ENCODE assay signal across 1 cellular context in genomic region chr6:67879928-67880327, GRCh38.
DNase-seq lines count a peak whose midpoint lies in the region; ATAC-seq, FAIRE-seq and TF ChIP-seq lines count a peak whose summit lies in the region.
"Not testable (repeated sequence)": the region's sequence is repeated elsewhere in the genome, so short reads cannot be mapped to it uniquely, and the experiment has no call there.

No MANE protein-coding gene starts in this region.

- H3K4me2 ChIP-seq in K562 (ENCODE audit: insufficient read depth, low read length), result not testable (repeated sequence)

- TF ChIP-seq POLR2A in K562 (conservative IDR thresholded peaks at IDR 0.05), result peak; percentile 55

- POLR2A ChIA-PET in K562 (lab: Yijun Ruan, JAX), result not testable (repeated sequence)

- H3K27me3 ChIP-seq in K562 (ENCODE audit: control insufficient read depth in 2 of 2, insufficient read depth in 2 of 2, low read length in 2 of 2), result not testable (repeated sequence)

- not testable (repeated sequence) for H3K9me3 ChIP-seq in K562 (replicated peaks; ENCODE audit: control insufficient read depth, insufficient read depth, low read depth, low read length)

- not testable (repeated sequence) for TF ChIP-seq RAD21 in K562 (CRISPR knock-in tag; conservative IDR thresholded peaks at IDR 0.05 in 1 of 2, IDR thresholded peaks at IDR 0.05 in 1 of 2)

- intact Hi-C loops in K562 (cut with micrococcal nuclease), result loop anchor here (10.0 kb wide), 1 partner anchor 105 kb away; no protein-coding TSS in a partner anchor

- not testable (repeated sequence) for ATAC-seq in K562

- H4K20me1 ChIP-seq in K562 (replicated peaks; ENCODE audit: control insufficient read depth, insufficient read depth, low read length), result not testable (repeated sequence)

- peaks cover 55% of the 10 kb centered on the region for H3K79me2 ChIP-seq in K562 (ENCODE audit: control insufficient read depth, insufficient read depth, low read length)

- H3K36me3 ChIP-seq in K562 (ENCODE audit: control insufficient read depth, insufficient read depth, low read length), result peaks cover 44% of the 10 kb centered on the region

- not testable (repeated sequence) for H3K9me1 ChIP-seq in K562 (ENCODE audit: control insufficient read depth, insufficient read depth, low read length)

- in situ Hi-C loops in K562 (cut with MboI), result loop anchor here (10.0 kb wide), 1 partner anchor 345 kb away; no protein-coding TSS in a partner anchor

- BruUV-seq in K562 (replicated peaks; lab: Mats Ljungman, UMichigan), result not testable (repeated sequence)

- not testable (repeated sequence) for TF ChIP-seq CTCF in K562 (IDR thresholded peaks at IDR 0.05 in 2 of 3, conservative IDR thresholded peaks at IDR 0.05 in 1 of 3; ENCODE audit: insufficient read depth in 2 of 3, low read depth in 1 of 3, low read length in 3 of 3)

- DNase-seq in K562 (ENCODE audit: extremely low read depth in 1 of 4, low spot score in 3 of 4), result not testable (repeated sequence)

- not testable (repeated sequence) for H3K9ac ChIP-seq in K562 (ENCODE audit: insufficient read depth in 1 of 2, low read depth in 2 of 2, low read length in 2 of 2)

- not testable (repeated sequence) for FAIRE-seq in K562 (lab: Jason Lieb, UNC)

- not testable (repeated sequence) for H3K27ac ChIP-seq in K562 (ENCODE audit: extremely low read depth, low read depth, low read length)

- not testable (repeated sequence) for TF ChIP-seq EP300 in K562 (IDR thresholded peaks at IDR 0.05; ENCODE audit: low read length)

- not testable (repeated sequence) for H2AFZ ChIP-seq in K562 (ENCODE audit: low read depth, low read length)

- H3K4me3 ChIP-seq in K562, result not testable (repeated sequence)

- WGBS in K562 (ENCODE audit: insufficient coverage, low coverage, missing lambda C conversion rate), result no CpG with 5 or more reads among the region's 1 CpG

- peaks cover 10 to 19% of the 10 kb centered on the region in 2 experiments for H3K4me1 ChIP-seq in K562 (replicated peaks in 1 of 2; ENCODE audit: control insufficient read depth in 2 of 2, insufficient read depth in 2 of 2, low read length in 2 of 2)

- CTCF ChIA-PET in K562 (lab: Yijun Ruan, JAX; ENCODE audit: low intra/inter-chr PET ratio), result not testable (repeated sequence)

TF ChIP-seq in K562, 482 proteins besides CTCF, POLR2A, EP300 and RAD21:
- TF ChIP-seq POLR2G (IDR thresholded peaks at IDR 0.05; ENCODE audit: low read depth, low read length) (0 out of 2 replicates have a peak, but pooled peaks have one; percentile 23), SUPT5H (IDR thresholded peaks at IDR 0.05) (0 out of 2 replicates have a peak, but pooled peaks have one; percentile 2), AFF1 (IDR thresholded peaks at IDR 0.05; ENCODE audit: low read depth in 1 of 2, partially characterized antibody in 2 of 2) (peak in 1 of 2 experiments; percentile 93)
TF ChIP-seq in K562: peak in this region for 3; not testable (repeated sequence) for 479.
